8 cellular contexts compared by ENCODE assay signal in the genomic region with DNA sequence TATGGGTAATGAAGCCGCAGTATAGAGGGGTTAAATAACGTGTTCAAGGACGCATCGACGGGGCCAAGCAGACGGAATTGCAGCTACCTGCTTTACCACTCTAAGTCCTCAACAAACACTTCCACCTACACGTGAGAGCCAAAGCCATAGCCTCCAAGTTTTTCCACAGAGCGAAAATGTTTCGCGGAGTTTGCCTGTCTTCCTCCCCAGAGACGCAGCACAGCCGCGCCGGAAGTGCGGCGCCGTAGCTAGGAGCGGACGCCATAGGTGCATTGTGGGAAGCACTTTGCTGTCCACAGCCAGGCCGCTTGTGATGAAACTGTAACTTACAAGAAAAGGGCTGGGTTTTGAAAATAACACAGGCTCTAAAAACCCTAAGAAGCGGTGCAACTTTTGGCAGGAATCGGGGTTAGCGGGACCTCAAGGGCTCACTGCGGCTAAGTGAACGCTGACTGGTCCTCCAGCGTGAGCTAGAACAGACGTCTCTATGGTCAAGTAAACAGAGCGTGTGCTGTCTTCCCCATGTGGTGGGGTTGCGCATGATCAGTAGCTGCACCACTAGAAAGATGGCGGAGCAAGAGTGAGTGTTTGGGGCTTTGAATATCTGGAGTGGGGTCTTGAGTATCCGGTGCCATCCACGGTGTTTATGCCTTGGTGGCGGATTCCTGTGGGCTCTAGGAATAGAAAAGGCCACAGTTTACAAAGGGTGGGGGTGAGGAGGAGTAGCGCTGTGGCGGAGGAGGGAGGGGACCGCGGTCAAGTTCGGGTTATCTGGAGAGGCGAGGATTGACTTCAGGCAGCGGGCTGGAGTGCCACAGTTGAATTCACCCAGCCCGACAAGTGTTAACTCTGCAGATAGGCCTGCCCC. TPM values are rescaled to one million over a fixed set of nuclear protein-coding genes. Genes with fewer than 3 reads are reported as not detected.
DNase-seq lines count a peak whose midpoint lies in the region; ATAC-seq and TF ChIP-seq lines count a peak whose summit lies in the region.

A gene (plus strand): TSS at position 245 of the 868 bp plus-strand sequence. CDS start 295 bp downstream, at position 540.

- POLR2A ChIA-PET in SK-N-SH (lab: Yijun Ruan, JAX) = interaction anchor here (0.6 to 2.7 kb wide), 12 partner anchors 11 to 315 kb away, joined by 3 to 18 read pairs (median 5); a partner anchor contains a TSS

- H3K27me3 ChIP-seq in SK-N-SH (ENCODE audit: insufficient read depth) (no peaks in the 10 kb centered on the region), osteoblast (ENCODE audit: insufficient read depth, low read length) (no peaks in the 10 kb centered on the region), testis (no peaks in the 10 kb centered on the region)

- intact Hi-C loops in testis (cut with DNase I; ENCODE audit: low total_unique reads) = loop anchor here (10.0 kb wide), 2 partner anchors 155 to 215 kb away; a partner anchor contains a TSS

- under 1% methylated on average over 38 of the region's 41 CpGs for WGBS in SK-N-SH (ENCODE audit: low lambda C conversion rate)
- WGBS in testis, 2 donors = 1% methylated on average over 30 to 41 of the region's 41 CpGs

- H3K79me2 ChIP-seq in SK-N-SH (ENCODE audit: insufficient read depth) = peaks cover 46% of the 10 kb centered on the region
- H3K79me2 ChIP-seq in osteoblast (ENCODE audit: insufficient read depth, low read length) = peaks cover 48% of the 10 kb centered on the region

- TF ChIP-seq CTCF in NB4 (IDR thresholded peaks at IDR 0.05; ENCODE audit: low read depth, low read length) (no peak), SK-N-SH (IDR thresholded peaks at IDR 0.05) (no peak), osteoblast (IDR thresholded peaks at IDR 0.05; ENCODE audit: extremely low read depth, low read depth, low read length) (no peak), testis (IDR thresholded peaks at IDR 0.05) (peak in 1 of 3 experiments; percentile 48)

- TF ChIP-seq POLR2A in NB4 (IDR thresholded peaks at IDR 0.05; ENCODE audit: extremely low read depth, insufficient read length) (peak; percentile 89), testis (IDR thresholded peaks at IDR 0.05) (no peak)

- H3K4me3 ChIP-seq in GM08714 (ENCODE audit: low read length) = peak within 1 kb of the TSS; percentile 96
- H3K4me3 ChIP-seq in NB4 (ENCODE audit: low read depth, low read length) = peak within 1 kb of the TSS; percentile 90
- H3K4me3 ChIP-seq in SK-N-SH (ENCODE audit: low read depth in 2 of 2, low read length in 1 of 2) = peak within 1 kb of the TSS; percentile 74 to 87
- peak within 1 kb of the TSS; percentile 82 for H3K4me3 ChIP-seq in osteoblast (ENCODE audit: insufficient read depth, low read length)
- peak within 1 kb of the TSS; percentile 75 to 83 for H3K4me3 ChIP-seq in testis

- peaks cover 19 to 38% of the 10 kb centered on the region in 2 experiments for H3K36me3 ChIP-seq in SK-N-SH (replicated peaks in 1 of 2; ENCODE audit: control insufficient read depth in 1 of 2, insufficient read depth in 2 of 2, low read length in 1 of 2)
- peaks cover 27% of the 10 kb centered on the region for H3K36me3 ChIP-seq in osteoblast (ENCODE audit: insufficient read depth, low read length)
- H3K36me3 ChIP-seq in testis (ENCODE audit: low read depth, missing control alignments) = no peaks in the 10 kb centered on the region

- CTCF ChIA-PET in SK-N-SH (lab: Yijun Ruan, JAX) = interaction anchor here (0.7 to 4.9 kb wide), 8 partner anchors 10 to 665 kb away, joined by 3 to 68 read pairs (median 4); no protein-coding TSS in a partner anchor

- H3K9me3 ChIP-seq in SK-N-SH (no peaks in the 10 kb centered on the region), osteoblast (ENCODE audit: low read depth, low read length) (no peaks in the 10 kb centered on the region), testis (no peaks in the 10 kb centered on the region)

- DNase-seq in NB4 (ENCODE audit: low read depth) (peak; percentile 91), SK-N-SH (peak; percentile 75), glomerular endothelial cell (ENCODE audit: extremely low read depth, low read depth, low spot score) (peak; percentile 75), osteoblast (ENCODE audit: insufficient read length, low spot score, missing footprints) (peak; percentile 90), testis (peak; percentile 92)
- peak; percentile 82 for DNase-seq in activated naive CD4-positive, alpha-beta T cell treated with anti-CD3 and anti-CD28 coated beads, Interleukin-2, amount 50 U/mL, for 16 hours

- H4K20me1 ChIP-seq in SK-N-SH (ENCODE audit: insufficient read depth) = no peaks in the 10 kb centered on the region
- peaks cover 7% of the 10 kb centered on the region for H4K20me1 ChIP-seq in osteoblast (ENCODE audit: insufficient read depth, low read length)

- H3K9me2 ChIP-seq in SK-N-SH = no peaks in the 10 kb centered on the region

- ATAC-seq in HG02571 (IDR thresholded peaks at IDR 0.05; ENCODE audit: unreplicated experiment) = peak; percentile 87

- H3K4me1 ChIP-seq in SK-N-SH (ENCODE audit: control insufficient read depth in 1 of 2, insufficient read depth in 2 of 2, low read depth in 1 of 2, low read length in 1 of 2) (peaks cover 0 to 3% of the 10 kb centered on the region in 2 experiments; a peak in 1 of 4 replicates), osteoblast (ENCODE audit: insufficient read depth, low read length) (peaks cover 10% of the 10 kb centered on the region), testis (peaks cover 16% of the 10 kb centered on the region)

- TF ChIP-seq EP300 in SK-N-SH (IDR thresholded peaks at IDR 0.05; ENCODE audit: borderline replicate concordance in 1 of 2, low read depth in 1 of 2, low read length in 1 of 2) = peak in 1 of 2 experiments; percentile 7; a peak in 1 of 4 replicates

- H2AFZ ChIP-seq in SK-N-SH (ENCODE audit: low read depth) = peak within 1 kb of the TSS; percentile 89
- peak within 1 kb of the TSS; percentile 95 for H2AFZ ChIP-seq in osteoblast (ENCODE audit: low read length)

- H3K4me2 ChIP-seq in SK-N-SH (peak within 1 kb of the TSS; percentile 81), osteoblast (ENCODE audit: insufficient read depth, low read length) (peak within 1 kb of the TSS; percentile 77)

- H3F3A ChIP-seq in SK-N-SH (replicated peaks; ENCODE audit: insufficient read depth) = peaks cover 7% of the 10 kb centered on the region

- peak within 1 kb of the TSS; percentile 93 for H3K9ac ChIP-seq in SK-N-SH

- no peak for TF ChIP-seq RAD21 in SK-N-SH (IDR thresholded peaks at IDR 0.05; ENCODE audit: low read length)

- H3K27ac ChIP-seq in SK-N-SH (ENCODE audit: low read depth in 2 of 2, low read length in 1 of 2) (peak within 1 kb of the TSS; percentile 89 to 94), osteoblast (ENCODE audit: low read depth, low read length) (peak within 1 kb of the TSS; percentile 84), testis (peak within 1 kb of the TSS; percentile 79 to 98)

TF ChIP-seq in SK-N-SH, 30 proteins besides CTCF, POLR2A, EP300 and RAD21 (continues in another document):
- TF ChIP-seq, protein P1, sequence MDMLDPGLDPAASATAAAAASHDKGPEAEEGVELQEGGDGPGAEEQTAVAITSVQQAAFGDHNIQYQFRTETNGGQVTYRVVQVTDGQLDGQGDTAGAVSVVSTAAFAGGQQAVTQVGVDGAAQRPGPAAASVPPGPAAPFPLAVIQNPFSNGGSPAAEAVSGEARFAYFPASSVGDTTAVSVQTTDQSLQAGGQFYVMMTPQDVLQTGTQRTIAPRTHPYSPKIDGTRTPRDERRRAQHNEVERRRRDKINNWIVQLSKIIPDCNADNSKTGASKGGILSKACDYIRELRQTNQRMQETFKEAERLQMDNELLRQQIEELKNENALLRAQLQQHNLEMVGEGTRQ (IDR thresholded peaks at IDR 0.05; ENCODE audit: borderline replicate concordance, low read depth, low read length) = no peak; the same call in 1 of the 2 replicates
- TF ChIP-seq MXI1 (IDR thresholded peaks at IDR 0.05; ENCODE audit: low read depth, low read length) (peak; percentile 85), JUND (IDR thresholded peaks at IDR 0.05) (no peak), RFX5 (IDR thresholded peaks at IDR 0.05; ENCODE audit: low read length) (no peak), SIN3A (IDR thresholded peaks at IDR 0.05; ENCODE audit: borderline replicate concordance, low read depth, low read length) (peak; percentile 57; the same call in 1 of the 2 replicates), GABPA (IDR thresholded peaks at IDR 0.05; ENCODE audit: low read depth) (peak; percentile 85), RXRA (IDR thresholded peaks at IDR 0.05; ENCODE audit: borderline replicate concordance, low read depth) (no peak)
- TF ChIP-seq, protein P2, sequence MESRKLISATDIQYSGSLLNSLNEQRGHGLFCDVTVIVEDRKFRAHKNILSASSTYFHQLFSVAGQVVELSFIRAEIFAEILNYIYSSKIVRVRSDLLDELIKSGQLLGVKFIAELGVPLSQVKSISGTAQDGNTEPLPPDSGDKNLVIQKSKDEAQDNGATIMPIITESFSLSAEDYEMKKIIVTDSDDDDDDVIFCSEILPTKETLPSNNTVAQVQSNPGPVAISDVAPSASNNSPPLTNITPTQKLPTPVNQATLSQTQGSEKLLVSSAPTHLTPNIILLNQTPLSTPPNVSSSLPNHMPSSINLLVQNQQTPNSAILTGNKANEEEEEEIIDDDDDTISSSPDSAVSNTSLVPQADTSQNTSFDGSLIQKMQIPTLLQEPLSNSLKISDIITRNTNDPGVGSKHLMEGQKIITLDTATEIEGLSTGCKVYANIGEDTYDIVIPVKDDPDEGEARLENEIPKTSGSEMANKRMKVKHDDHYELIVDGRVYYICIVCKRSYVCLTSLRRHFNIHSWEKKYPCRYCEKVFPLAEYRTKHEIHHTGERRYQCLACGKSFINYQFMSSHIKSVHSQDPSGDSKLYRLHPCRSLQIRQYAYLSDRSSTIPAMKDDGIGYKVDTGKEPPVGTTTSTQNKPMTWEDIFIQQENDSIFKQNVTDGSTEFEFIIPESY (IDR thresholded peaks at IDR 0.05; ENCODE audit: borderline replicate concordance, low read depth) = no peak
- TF ChIP-seq, protein P3, sequence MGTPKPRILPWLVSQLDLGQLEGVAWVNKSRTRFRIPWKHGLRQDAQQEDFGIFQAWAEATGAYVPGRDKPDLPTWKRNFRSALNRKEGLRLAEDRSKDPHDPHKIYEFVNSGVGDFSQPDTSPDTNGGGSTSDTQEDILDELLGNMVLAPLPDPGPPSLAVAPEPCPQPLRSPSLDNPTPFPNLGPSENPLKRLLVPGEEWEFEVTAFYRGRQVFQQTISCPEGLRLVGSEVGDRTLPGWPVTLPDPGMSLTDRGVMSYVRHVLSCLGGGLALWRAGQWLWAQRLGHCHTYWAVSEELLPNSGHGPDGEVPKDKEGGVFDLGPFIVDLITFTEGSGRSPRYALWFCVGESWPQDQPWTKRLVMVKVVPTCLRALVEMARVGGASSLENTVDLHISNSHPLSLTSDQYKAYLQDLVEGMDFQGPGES (IDR thresholded peaks at IDR 0.05; ENCODE audit: low read depth, low read length) = no peak

RNA-seq across cellular contexts. Expression of the gene that starts here (rescaled TPM):
- polyA plus RNA-seq in SK-N-SH (2012; rRNA removed) (22.1 and 28.7 TPM in 2 replicates), testis (ENCODE audit: insufficient read depth, low read depth, low replicate concordance) (51.4 TPM)
- polyA plus RNA-seq in SK-N-SH (2012; cell fraction: cytosol; rRNA removed) = 42.5 and 49.2 TPM in 2 replicates
- 11.6 and 17.3 TPM in 2 replicates for polyA plus RNA-seq in SK-N-SH (2012; cell fraction: nucleus; rRNA removed)
- total RNA-seq in glomerular endothelial cell (93.3 and 108 TPM in 2 replicates), osteoblast (112 and 128 TPM in 2 replicates), testis (10 to 100 TPM; 62.6 to 66.8 TPM)

Comparison
In these comparisons a context has a peak if more than half of its experiments do, and no peak if none do; other contexts are left out.
1. Peak in every context shown above with its lines: DNase-seq, ATAC-seq, H3K4me3 ChIP-seq and H3K27ac ChIP-seq.